11 cellular contexts compared by ENCODE assay signal in genomic region chr3:52236424-52236886, GRCh38. TPM values are rescaled to one million over a fixed set of nuclear protein-coding genes. Genes with fewer than 3 reads are reported as not detected.
DNase-seq lines count a peak whose midpoint lies in the region; ATAC-seq and TF ChIP-seq lines count a peak whose summit lies in the region.
"Had no signal": no experiment of that assay in that cellular context is flagged by ENCODE, and none has a peak within 500 bp of the region (broad histone marks: within the 10 kb centered on the region; RNA-seq: fewer than 3 reads in every experiment).

No MANE protein-coding gene starts in this region.

- no peaks in the 10 kb centered on the region for H3K9me3 ChIP-seq in lower lobe of right lung
- H3K9me3 ChIP-seq in thoracic aorta, result no peaks in the 10 kb centered on the region

- intact Hi-C loops in lower lobe of right lung (cut with DNase I), result loop anchor here (10.0 kb wide), 1 partner anchor 98 kb away; no protein-coding TSS in a partner anchor

- ATAC-seq in activated T-cell treated with anti-CD3 and anti-CD28 coated beads, Interleukin-2, amount 50 U/mL, for 72 hours (replicated peaks in 1 of 2), result no peak
- ATAC-seq in lower lobe of right lung (no peak), thoracic aorta (ENCODE audit: insufficient number of reproducible peaks, low FRiP score, low read depth) (no peak)
- ATAC-seq: left colon had no signal

- H3K27ac Mint-ChIP-seq in activated T-cell treated with anti-CD3 and anti-CD28 coated beads, Interleukin-2, amount 50 U/mL, for 72 hours, result peak overlapping the region; percentile 3
- peak overlapping the region; percentile 78 for H3K27ac Mint-ChIP-seq in activated naive CD8-positive, alpha-beta T cell treated with anti-CD3 and anti-CD28 coated beads for 36 hours

- no peaks in the 10 kb centered on the region for H3K27me3 ChIP-seq in lower lobe of right lung (ENCODE audit: low read depth)
- no peaks in the 10 kb centered on the region for H3K27me3 ChIP-seq in thoracic aorta (replicated peaks; ENCODE audit: insufficient read depth)

- no peaks in the 10 kb centered on the region for H3K9me3 Mint-ChIP-seq in activated T-cell treated with anti-CD3 and anti-CD28 coated beads, Interleukin-2, amount 50 U/mL, for 72 hours
- no peaks in the 10 kb centered on the region for H3K9me3 Mint-ChIP-seq in activated naive CD8-positive, alpha-beta T cell treated with anti-CD3 and anti-CD28 coated beads for 36 hours

- peak overlapping the region; percentile 19 to 29 for H3K4me3 Mint-ChIP-seq in activated T-cell treated with anti-CD3 and anti-CD28 coated beads, Interleukin-2, amount 50 U/mL, for 72 hours
- peak overlapping the region; percentile 29 for H3K4me3 Mint-ChIP-seq in activated naive CD8-positive, alpha-beta T cell treated with anti-CD3 and anti-CD28 coated beads for 36 hours

- in situ Hi-C loops in GM13976 (cut with MboI; ENCODE audit: low sequenced_read_pairs, unreplicated experiment), result loop anchor here (10.0 kb wide), 1 partner anchor 108 kb away; no protein-coding TSS in a partner anchor

- H3K27me3 Mint-ChIP-seq in activated T-cell treated with anti-CD3 and anti-CD28 coated beads, Interleukin-2, amount 50 U/mL, for 72 hours (ENCODE audit: low read depth), result no peaks in the 10 kb centered on the region
- H3K27me3 Mint-ChIP-seq in activated naive CD8-positive, alpha-beta T cell treated with anti-CD3 and anti-CD28 coated beads for 36 hours, result no peaks in the 10 kb centered on the region

- peak overlapping the region; percentile 93 for H3K27ac ChIP-seq in lower lobe of right lung
- peak overlapping the region; percentile 69 to 84 for H3K27ac ChIP-seq in thoracic aorta

- H3K36me3 ChIP-seq in lower lobe of right lung, result peaks cover 32% of the 10 kb centered on the region
- peaks cover 17% of the 10 kb centered on the region for H3K36me3 ChIP-seq in thoracic aorta

- peaks cover 13 to 14% of the 10 kb centered on the region in 2 donors for H3K36me3 Mint-ChIP-seq in activated T-cell treated with anti-CD3 and anti-CD28 coated beads, Interleukin-2, amount 50 U/mL, for 72 hours (ENCODE audit: insufficient read depth in 2 of 2)
- peaks cover 35% of the 10 kb centered on the region for H3K36me3 Mint-ChIP-seq in activated naive CD8-positive, alpha-beta T cell treated with anti-CD3 and anti-CD28 coated beads for 36 hours

- H3K4me1 ChIP-seq in lower lobe of right lung (peaks cover 61% of the 10 kb centered on the region), thoracic aorta (ENCODE audit: control insufficient read depth in 1 of 2, low read depth in 2 of 2) (peaks cover 26 to 48% of the 10 kb centered on the region in 2 donors)

- DNase-seq in activated T-cell treated with anti-CD3 and anti-CD28 coated beads, Interleukin-2, amount 50 U/mL, for 72 hours, result no peak
- DNase-seq in activated T-cell treated with anti-CD3 and anti-CD28 coated beads, Interleukin-2, amount 50 U/mL, for 48 hours, result no peak
- no peak for DNase-seq in activated naive CD8-positive, alpha-beta T cell treated with anti-CD3 and anti-CD28 coated beads for 36 hours
- DNase-seq in lower lobe of right lung, result peak; percentile 26
- DNase-seq in thoracic aorta (ENCODE audit: low spot score), result no peak
- DNase-seq in NAMALWA (ENCODE audit: low spot score), result no peak
- no peak for DNase-seq in stimulated activated CD4-positive, alpha-beta T cell treated with anti-CD3 and anti-CD28 coated beads, Interleukin-4, amount 100 ng/mL, for 1 hour
- no peak for DNase-seq in GM13976 (ENCODE audit: low spot score)
- DNase-seq: NCI-H1436, SIG-M5 had no signal

- TF ChIP-seq CTCF in lower lobe of right lung (IDR thresholded peaks at IDR 0.05) (no peak), thoracic aorta (IDR thresholded peaks at IDR 0.05) (no peak), GM13976 (IDR thresholded peaks at IDR 0.05; ENCODE audit: borderline replicate concordance, control extremely low read depth, extremely low read depth, insufficient read depth, missing control alignments) (no peak)

- H3K4me3 ChIP-seq in lower lobe of right lung, result no peak overlapping the region
- H3K4me3 ChIP-seq in thoracic aorta, result no peak overlapping the region

- H3K4me1 Mint-ChIP-seq in activated T-cell treated with anti-CD3 and anti-CD28 coated beads, Interleukin-2, amount 50 U/mL, for 72 hours (ENCODE audit: low read depth), result peaks cover 88% of the 10 kb centered on the region
- H3K4me1 Mint-ChIP-seq in activated naive CD8-positive, alpha-beta T cell treated with anti-CD3 and anti-CD28 coated beads for 36 hours, result peaks cover 62% of the 10 kb centered on the region

RNA-seq across cellular contexts. Expression of gene TWF2, which starts 2.5 kb away (rescaled TPM):
- total RNA-seq in activated T-cell treated with anti-CD3 and anti-CD28 coated beads, Interleukin-2, amount 50 U/mL, for 72 hours, result 100 to 1,000 TPM; 124 to 133 TPM
- 100 to 1,000 TPM; 127 to 134 TPM for total RNA-seq in activated naive CD8-positive, alpha-beta T cell treated with anti-CD3 and anti-CD28 coated beads for 36 hours
- total RNA-seq in lower lobe of right lung (62.2 TPM), thoracic aorta (10 to 100 TPM; 52.2 to 69.2 TPM)

RNA-seq across cellular contexts. Expression of gene PPM1M, which starts 9.1 kb away (rescaled TPM):
- total RNA-seq in activated T-cell treated with anti-CD3 and anti-CD28 coated beads, Interleukin-2, amount 50 U/mL, for 72 hours, result 100 to 1,000 TPM; 119 to 121 TPM
- total RNA-seq in activated naive CD8-positive, alpha-beta T cell treated with anti-CD3 and anti-CD28 coated beads for 36 hours, result 10 to 100 TPM; 69.7 to 74.9 TPM
- 53.4 TPM for total RNA-seq in lower lobe of right lung
- 10 to 100 TPM; 41.6 to 51.9 TPM for total RNA-seq in thoracic aorta

RNA-seq across cellular contexts. Expression of gene TLR9, which starts 11.0 kb away (rescaled TPM):
- total RNA-seq in activated T-cell treated with anti-CD3 and anti-CD28 coated beads, Interleukin-2, amount 50 U/mL, for 72 hours, result 1 to 10 TPM; 1.2 to 2.3 TPM
- 1 to 10 TPM in 1 of 2 experiments, under 1 TPM in 1; 0.85 to 1.4 TPM for total RNA-seq in activated naive CD8-positive, alpha-beta T cell treated with anti-CD3 and anti-CD28 coated beads for 36 hours
- total RNA-seq in lower lobe of right lung (1.0 TPM), thoracic aorta (not detected)

RNA-seq across cellular contexts. Expression of gene ALAS1, which starts 38.5 kb away (rescaled TPM):
- 10 to 100 TPM; 62.7 to 63.6 TPM for total RNA-seq in activated T-cell treated with anti-CD3 and anti-CD28 coated beads, Interleukin-2, amount 50 U/mL, for 72 hours
- total RNA-seq in activated naive CD8-positive, alpha-beta T cell treated with anti-CD3 and anti-CD28 coated beads for 36 hours, result 10 to 100 TPM; 59.4 to 63.0 TPM
- total RNA-seq in lower lobe of right lung, result 103 TPM
- 10 to 100 TPM; 28.4 to 33.3 TPM for total RNA-seq in thoracic aorta

RNA-seq across cellular contexts. Expression of gene WDR82, which starts 42.0 kb away (rescaled TPM):
- total RNA-seq in activated T-cell treated with anti-CD3 and anti-CD28 coated beads, Interleukin-2, amount 50 U/mL, for 72 hours, result 100 to 1,000 TPM; 113 to 120 TPM
- 100 to 1,000 TPM; 121 to 123 TPM for total RNA-seq in activated naive CD8-positive, alpha-beta T cell treated with anti-CD3 and anti-CD28 coated beads for 36 hours
- 60.2 TPM for total RNA-seq in lower lobe of right lung
- total RNA-seq in thoracic aorta, result 10 to 100 TPM; 44.5 to 66.2 TPM
